In the genomic region with DNA sequence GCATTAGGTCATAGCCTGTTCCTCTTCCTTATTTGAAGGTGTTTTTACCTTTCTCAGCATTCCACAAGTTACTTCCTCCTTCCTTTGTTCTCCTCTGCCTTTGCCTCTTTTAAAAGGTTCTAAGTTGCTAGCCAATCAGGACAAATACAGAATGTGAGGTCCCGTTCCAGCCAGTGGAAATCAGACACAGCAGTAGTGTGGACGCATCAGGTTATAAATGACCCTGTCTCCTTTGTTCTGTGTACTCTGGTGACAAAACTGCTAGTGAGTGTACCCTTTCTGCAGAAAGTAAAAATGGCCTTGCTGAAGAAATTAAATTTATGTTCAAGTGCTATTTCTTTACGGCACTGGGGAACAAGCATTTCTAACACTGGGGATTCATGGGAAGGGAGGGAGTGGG, we compare ENCODE assay signal across 6 cellular contexts. TPM values are rescaled to one million over a fixed set of nuclear protein-coding genes. Genes with fewer than 3 reads are reported as not detected.
"Had no signal": no experiment of that assay in that cellular context is flagged by ENCODE, and none has a peak within 500 bp of the region (broad histone marks: within the 10 kb centered on the region; RNA-seq: fewer than 3 reads in every experiment).

No MANE protein-coding gene starts in this region.

RNA-seq across cellular contexts. Expression of a gene that starts 48.0 kb away (rescaled TPM):
- total RNA-seq: activated CD8-positive, alpha-beta T cell treated with anti-CD3 and anti-CD28 coated beads for 36 hours; activated naive CD8-positive, alpha-beta T cell treated with anti-CD3 and anti-CD28 coated beads for 36 hours; cardiac muscle cell; colonic mucosa; foreskin keratinocyte; T-helper 17 cell had no signal
- polyA plus RNA-seq: foreskin keratinocyte had no signal
